ENCODE assay signal across 1 cellular context in the genomic region with DNA sequence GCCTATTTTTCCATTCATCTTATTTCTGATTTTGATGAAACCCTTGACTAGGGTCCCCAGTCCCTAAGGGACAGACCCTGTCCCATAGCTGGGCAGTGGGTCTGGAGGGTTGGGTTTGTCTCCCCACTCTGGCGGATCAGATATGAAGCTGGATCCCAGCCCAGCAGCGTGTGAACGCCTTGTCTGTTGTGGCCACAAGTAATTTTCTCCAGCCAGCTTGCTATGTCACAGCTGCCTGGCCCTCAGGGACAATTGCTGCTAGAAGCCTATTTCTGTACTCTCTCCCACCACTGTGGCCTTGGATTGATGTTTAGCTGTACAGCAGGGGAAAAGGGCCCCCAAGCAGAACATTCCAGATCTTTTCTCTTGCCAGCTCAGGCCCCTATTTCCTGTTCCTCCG.
TF ChIP-seq lines count a peak whose summit lies in the region.

No MANE protein-coding gene starts in this region.

TF ChIP-seq in GM23338, 12 proteins besides CTCF, POLR2A, EP300 and RAD21 (continued from another document):
- TF ChIP-seq, protein P1, sequence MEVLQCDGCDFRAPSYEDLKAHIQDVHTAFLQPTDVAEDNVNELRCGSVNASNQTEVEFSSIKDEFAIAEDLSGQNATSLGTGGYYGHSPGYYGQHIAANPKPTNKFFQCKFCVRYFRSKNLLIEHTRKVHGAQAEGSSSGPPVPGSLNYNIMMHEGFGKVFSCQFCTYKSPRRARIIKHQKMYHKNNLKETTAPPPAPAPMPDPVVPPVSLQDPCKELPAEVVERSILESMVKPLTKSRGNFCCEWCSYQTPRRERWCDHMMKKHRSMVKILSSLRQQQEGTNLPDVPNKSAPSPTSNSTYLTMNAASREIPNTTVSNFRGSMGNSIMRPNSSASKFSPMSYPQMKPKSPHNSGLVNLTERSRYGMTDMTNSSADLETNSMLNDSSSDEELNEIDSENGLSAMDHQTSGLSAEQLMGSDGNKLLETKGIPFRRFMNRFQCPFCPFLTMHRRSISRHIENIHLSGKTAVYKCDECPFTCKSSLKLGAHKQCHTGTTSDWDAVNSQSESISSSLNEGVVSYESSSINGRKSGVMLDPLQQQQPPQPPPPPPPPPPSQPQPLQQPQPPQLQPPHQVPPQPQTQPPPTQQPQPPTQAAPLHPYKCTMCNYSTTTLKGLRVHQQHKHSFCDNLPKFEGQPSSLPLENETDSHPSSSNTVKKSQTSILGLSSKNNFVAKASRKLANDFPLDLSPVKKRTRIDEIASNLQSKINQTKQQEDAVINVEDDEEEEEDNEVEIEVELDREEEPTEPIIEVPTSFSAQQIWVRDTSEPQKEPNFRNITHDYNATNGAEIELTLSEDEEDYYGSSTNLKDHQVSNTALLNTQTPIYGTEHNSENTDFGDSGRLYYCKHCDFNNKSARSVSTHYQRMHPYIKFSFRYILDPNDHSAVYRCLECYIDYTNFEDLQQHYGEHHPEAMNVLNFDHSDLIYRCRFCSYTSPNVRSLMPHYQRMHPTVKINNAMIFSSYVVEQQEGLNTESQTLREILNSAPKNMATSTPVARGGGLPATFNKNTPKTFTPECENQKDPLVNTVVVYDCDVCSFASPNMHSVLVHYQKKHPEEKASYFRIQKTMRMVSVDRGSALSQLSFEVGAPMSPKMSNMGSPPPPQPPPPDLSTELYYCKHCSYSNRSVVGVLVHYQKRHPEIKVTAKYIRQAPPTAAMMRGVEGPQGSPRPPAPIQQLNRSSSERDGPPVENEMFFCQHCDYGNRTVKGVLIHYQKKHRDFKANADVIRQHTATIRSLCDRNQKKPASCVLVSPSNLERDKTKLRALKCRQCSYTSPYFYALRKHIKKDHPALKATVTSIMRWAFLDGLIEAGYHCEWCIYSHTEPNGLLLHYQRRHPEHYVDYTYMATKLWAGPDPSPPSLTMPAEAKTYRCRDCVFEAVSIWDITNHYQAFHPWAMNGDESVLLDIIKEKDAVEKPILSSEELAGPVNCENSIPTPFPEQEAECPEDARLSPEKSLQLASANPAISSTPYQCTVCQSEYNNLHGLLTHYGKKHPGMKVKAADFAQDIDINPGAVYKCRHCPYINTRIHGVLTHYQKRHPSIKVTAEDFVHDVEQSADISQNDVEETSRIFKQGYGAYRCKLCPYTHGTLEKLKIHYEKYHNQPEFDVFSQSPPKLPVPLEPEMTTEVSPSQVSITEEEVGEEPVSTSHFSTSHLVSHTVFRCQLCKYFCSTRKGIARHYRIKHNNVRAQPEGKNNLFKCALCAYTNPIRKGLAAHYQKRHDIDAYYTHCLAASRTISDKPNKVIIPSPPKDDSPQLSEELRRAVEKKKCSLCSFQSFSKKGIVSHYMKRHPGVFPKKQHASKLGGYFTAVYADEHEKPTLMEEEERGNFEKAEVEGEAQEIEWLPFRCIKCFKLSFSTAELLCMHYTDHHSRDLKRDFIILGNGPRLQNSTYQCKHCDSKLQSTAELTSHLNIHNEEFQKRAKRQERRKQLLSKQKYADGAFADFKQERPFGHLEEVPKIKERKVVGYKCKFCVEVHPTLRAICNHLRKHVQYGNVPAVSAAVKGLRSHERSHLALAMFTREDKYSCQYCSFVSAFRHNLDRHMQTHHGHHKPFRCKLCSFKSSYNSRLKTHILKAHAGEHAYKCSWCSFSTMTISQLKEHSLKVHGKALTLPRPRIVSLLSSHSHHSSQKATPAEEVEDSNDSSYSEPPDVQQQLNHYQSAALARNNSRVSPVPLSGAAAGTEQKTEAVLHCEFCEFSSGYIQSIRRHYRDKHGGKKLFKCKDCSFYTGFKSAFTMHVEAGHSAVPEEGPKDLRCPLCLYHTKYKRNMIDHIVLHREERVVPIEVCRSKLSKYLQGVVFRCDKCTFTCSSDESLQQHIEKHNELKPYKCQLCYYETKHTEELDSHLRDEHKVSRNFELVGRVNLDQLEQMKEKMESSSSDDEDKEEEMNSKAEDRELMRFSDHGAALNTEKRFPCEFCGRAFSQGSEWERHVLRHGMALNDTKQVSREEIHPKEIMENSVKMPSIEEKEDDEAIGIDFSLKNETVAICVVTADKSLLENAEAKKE (CRISPR knock-in tag; IDR thresholded peaks at IDR 0.05): no peak
- TF ChIP-seq STAT1 (IDR thresholded peaks at IDR 0.05; ENCODE audit: unreplicated experiment) (no peak), EZH2phosphoT487 (IDR thresholded peaks at IDR 0.05; ENCODE audit: unreplicated experiment) (no peak), ZNF114 (CRISPR knock-in tag; IDR thresholded peaks at IDR 0.05) (no peak), NANOG (IDR thresholded peaks at IDR 0.05; ENCODE audit: borderline replicate concordance) (no peak), CREB1 (CRISPR knock-in tag; IDR thresholded peaks at IDR 0.05; ENCODE audit: low read depth) (no peak), JUNB (IDR thresholded peaks at IDR 0.05; ENCODE audit: unreplicated experiment) (no peak), POLR2AphosphoS5 (IDR thresholded peaks at IDR 0.05; ENCODE audit: low read depth) (no peak)
